In the genomic region with DNA sequence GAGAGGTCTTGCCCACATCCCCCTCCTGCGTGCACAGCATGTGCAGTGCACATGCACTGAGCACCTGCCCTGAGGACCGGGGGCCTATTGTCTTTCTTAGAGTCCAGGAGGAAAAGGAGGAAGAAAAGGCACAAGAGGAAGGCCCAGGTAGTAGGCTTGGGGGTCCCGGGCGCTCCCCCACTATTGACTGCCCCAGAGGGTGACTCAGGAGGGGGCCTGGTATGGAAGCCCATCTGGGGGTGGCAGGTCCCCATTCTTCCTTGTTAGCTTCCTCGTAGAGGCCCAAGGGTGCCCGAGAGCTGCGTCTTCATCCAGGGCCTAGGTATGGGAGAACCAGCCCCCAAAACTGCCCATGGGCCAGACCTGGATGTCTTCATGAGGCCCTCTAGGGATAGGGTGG, we compare ENCODE assay signal across 40 cellular contexts.
"Had no signal": no experiment of that assay in that cellular context is flagged by ENCODE, and none has a peak within 500 bp of the region (broad histone marks: within the 10 kb centered on the region; RNA-seq: fewer than 3 reads in every experiment).

No MANE protein-coding gene starts in this region.

- H3K36me3 ChIP-seq: adrenal gland, ascending aorta, brain microvascular endothelial cell, breast epithelium, cardiac muscle cell had no signal

- DNase-seq: activated effector memory CD4-positive, alpha-beta T cell treated with anti-CD3 and anti-CD28 coated beads, Interleukin-2, amount 50 U/mL, for 16 hours; activated effector memory CD4-positive, alpha-beta T cell treated with Interleukin-2 at 50 U/mL for 16 hours; activated gamma-delta T cell; activated gamma-delta T cell treated with Interleukin-2 at 50 U/mL for 16 hours; activated naive CD4-positive, alpha-beta T cell; activated naive CD4-positive, alpha-beta T cell treated with anti-CD3 and anti-CD28 coated beads for 36 hours; activated naive CD4-positive, alpha-beta T cell treated with anti-CD3 and anti-CD28 coated beads, Interleukin-2, amount 10 ng/mL, durations not matched to agents 7 days and 5 days; activated naive CD4-positive, alpha-beta T cell treated with anti-CD3 and anti-CD28 coated beads, Interleukin-2, amount 50 U/mL, for 16 hours; activated naive CD4-positive, alpha-beta T cell treated with Interleukin-2 at 50 U/mL for 16 hours; activated naive CD8-positive, alpha-beta T cell treated with anti-CD3 and anti-CD28 coated beads for 36 hours; activated naive CD8-positive, alpha-beta T cell treated with anti-CD3 and anti-CD28 coated beads, Interleukin-2, amount 10 ng/mL, durations not matched to agents 7 days and 5 days; activated naive CD8-positive, alpha-beta T cell treated with anti-CD3 and anti-CD28 coated beads, Interleukin-2, amount 50 U/mL, for 24 hours; activated T-cell treated with anti-CD3 and anti-CD28 coated beads, Interleukin-2, amount 50 U/mL, for 1 hour; activated T-cell treated with anti-CD3 and anti-CD28 coated beads, Interleukin-2, amount 50 U/mL, for 24 hours; activated T-cell treated with anti-CD3 and anti-CD28 coated beads, Interleukin-2, amount 50 U/mL, for 4 hours; activated T-cell treated with anti-CD3 and anti-CD28 coated beads, Interleukin-2, amount 50 U/mL, for 48 hours; activated T-cell treated with anti-CD3 and anti-CD28 coated beads, Interleukin-2, amount 50 U/mL, for 72 hours; amniotic stem cell; amygdala; anterior cingulate cortex; aorta; body of pancreas; brain microvascular endothelial cell; caudate nucleus; central memory CD4-positive, alpha-beta T cell; cerebellar nuclear complex had no signal

- H3K36me3 Mint-ChIP-seq: activated naive CD4-positive, alpha-beta T cell treated with anti-CD3 and anti-CD28 coated beads, Interleukin-2, amount 50 U/mL, for 24 hours; brain had no signal

- FAIRE-seq: astrocyte, bronchial epithelial cell had no signal

- H3K27me3 Mint-ChIP-seq: activated naive CD4-positive, alpha-beta T cell treated with anti-CD3 and anti-CD28 coated beads, Interleukin-2, amount 10 ng/mL, durations not matched to agents 7 days and 5 days; activated naive CD4-positive, alpha-beta T cell treated with anti-CD3 and anti-CD28 coated beads, Interleukin-2, amount 50 U/mL, for 24 hours; activated naive CD8-positive, alpha-beta T cell; activated naive CD8-positive, alpha-beta T cell treated with anti-CD3 and anti-CD28 coated beads for 36 hours; activated naive CD8-positive, alpha-beta T cell treated with anti-CD3 and anti-CD28 coated beads, Interleukin-2, amount 10 ng/mL, durations not matched to agents 7 days and 5 days; activated naive CD8-positive, alpha-beta T cell treated with anti-CD3 and anti-CD28 coated beads, Interleukin-2, amount 50 U/mL, for 24 hours; activated T-cell treated with anti-CD3 and anti-CD28 coated beads, Interleukin-2, amount 50 U/mL, for 24 hours; activated T-helper 17 cell treated with anti-CD3 and anti-CD28 coated beads, Interleukin-2, amount 50 U/mL, for 72 hours; central memory CD8-positive, alpha-beta T cell had no signal

- H3K9me3 Mint-ChIP-seq: activated naive CD4-positive, alpha-beta T cell treated with anti-CD3 and anti-CD28 coated beads, Interleukin-2, amount 50 U/mL, for 24 hours; central memory CD8-positive, alpha-beta T cell had no signal

- H3K4me1 ChIP-seq: ascending aorta, breast epithelium had no signal

- H3K27me3 ChIP-seq: adrenal gland, ascending aorta, body of pancreas, brain microvascular endothelial cell, breast epithelium, cardiac muscle cell had no signal

- H3K4me3 Mint-ChIP-seq: activated naive CD4-positive, alpha-beta T cell treated with anti-CD3 and anti-CD28 coated beads for 36 hours; activated naive CD4-positive, alpha-beta T cell treated with anti-CD3 and anti-CD28 coated beads, Interleukin-2, amount 10 ng/mL, durations not matched to agents 7 days and 5 days; activated naive CD4-positive, alpha-beta T cell treated with anti-CD3 and anti-CD28 coated beads, Interleukin-2, amount 50 U/mL, for 24 hours; activated naive CD8-positive, alpha-beta T cell; activated naive CD8-positive, alpha-beta T cell treated with anti-CD3 and anti-CD28 coated beads for 36 hours; activated naive CD8-positive, alpha-beta T cell treated with anti-CD3 and anti-CD28 coated beads, Interleukin-2, amount 10 ng/mL, durations not matched to agents 7 days and 5 days; activated naive CD8-positive, alpha-beta T cell treated with anti-CD3 and anti-CD28 coated beads, Interleukin-2, amount 50 U/mL, for 24 hours; activated T-cell treated with anti-CD3 and anti-CD28 coated beads, Interleukin-2, amount 50 U/mL, for 24 hours; activated T-cell treated with anti-CD3 and anti-CD28 coated beads, Interleukin-2, amount 50 U/mL, for 4 hours; activated T-cell treated with anti-CD3 and anti-CD28 coated beads, Interleukin-2, amount 50 U/mL, for 72 hours; activated T-helper 1 cell treated with anti-CD3 and anti-CD28 coated beads, Interleukin-12 subunit alpha, Interleukin-12 subunit beta, Interleukin-2, Interleukin-4 antibody, amounts not matched to agents 30 ng/mL and 10 ng/mL and 1 ng/mL, durations not matched to agents 14 hours and 24 hours and 36 hours; activated T-helper 17 cell treated with anti-CD3 and anti-CD28 coated beads, Interleukin-2, amount 50 U/mL, for 72 hours; brain; central memory CD8-positive, alpha-beta T cell had no signal

- ATAC-seq: activated naive CD4-positive, alpha-beta T cell treated with anti-CD3 and anti-CD28 coated beads, Interleukin-2, amount 50 U/mL, for 72 hours; activated naive CD8-positive, alpha-beta T cell treated with anti-CD3 and anti-CD28 coated beads, Interleukin-2, amount 50 U/mL, for 24 hours; activated T-cell treated with anti-CD3 and anti-CD28 coated beads, Interleukin-2, amount 50 U/mL, for 4 hours; activated T-cell treated with anti-CD3 and anti-CD28 coated beads, Interleukin-2, amount 50 U/mL, for 72 hours; activated T-helper 17 cell treated with anti-CD3 and anti-CD28 coated beads, Interleukin-2, amount 50 U/mL, for 72 hours; body of pancreas had no signal

- H3K27ac Mint-ChIP-seq: activated naive CD4-positive, alpha-beta T cell treated with anti-CD3 and anti-CD28 coated beads for 36 hours; activated naive CD4-positive, alpha-beta T cell treated with anti-CD3 and anti-CD28 coated beads, Interleukin-2, amount 10 ng/mL, durations not matched to agents 7 days and 5 days; activated naive CD4-positive, alpha-beta T cell treated with anti-CD3 and anti-CD28 coated beads, Interleukin-2, amount 50 U/mL, for 24 hours; activated naive CD4-positive, alpha-beta T cell treated with anti-CD3 and anti-CD28 coated beads, Interleukin-2, amount 50 U/mL, for 72 hours; activated naive CD8-positive, alpha-beta T cell; activated naive CD8-positive, alpha-beta T cell treated with anti-CD3 and anti-CD28 coated beads for 36 hours; activated naive CD8-positive, alpha-beta T cell treated with anti-CD3 and anti-CD28 coated beads, Interleukin-2, amount 10 ng/mL, durations not matched to agents 7 days and 5 days; activated naive CD8-positive, alpha-beta T cell treated with anti-CD3 and anti-CD28 coated beads, Interleukin-2, amount 50 U/mL, for 24 hours; activated T-cell treated with anti-CD3 and anti-CD28 coated beads, Interleukin-2, amount 50 U/mL, for 24 hours; activated T-cell treated with anti-CD3 and anti-CD28 coated beads, Interleukin-2, amount 50 U/mL, for 72 hours; activated T-helper 1 cell treated with anti-CD3 and anti-CD28 coated beads, Interleukin-12 subunit alpha, Interleukin-12 subunit beta, Interleukin-2, Interleukin-4 antibody, amounts not matched to agents 30 ng/mL and 10 ng/mL and 1 ng/mL, durations not matched to agents 14 hours and 24 hours and 36 hours; activated T-helper 17 cell treated with anti-CD3 and anti-CD28 coated beads, Interleukin-2, amount 50 U/mL, for 72 hours; activated T-helper 2 cell treated with anti-CD3 and anti-CD28 coated beads, Interferon-gamma antibody, Interleukin-2, Interleukin-4, amounts not matched to agents 10 μg/mL and 5 μg/mL and 100 μg/mL, durations not matched to agents 14 hours and 24 hours and 36 hours; brain had no signal

- H3K4me3 ChIP-seq: adrenal gland, ascending aorta, body of pancreas, breast epithelium, cardiac muscle cell had no signal

- H3K27ac ChIP-seq: adrenal gland, ascending aorta, body of pancreas, brain microvascular endothelial cell, breast epithelium, cardiac muscle cell had no signal
